Comparison of ENCODE assay signal across 8 cellular contexts in genomic region chr6:30169658-30170614, GRCh38. TPM values are rescaled to one million over a fixed set of nuclear protein-coding genes. Genes with fewer than 3 reads are reported as not detected.
DNase-seq lines count a peak whose midpoint lies in the region; ATAC-seq and TF ChIP-seq lines count a peak whose summit lies in the region.

No MANE protein-coding gene starts in this region.

- no peak overlapping the region; a peak in 1 of 4 replicates for H3K4me3 ChIP-seq in SK-N-SH (ENCODE audit: low read depth in 2 of 2, low read length in 1 of 2)
- H3K4me3 ChIP-seq in esophagus muscularis mucosa, result no peak overlapping the region

- no peak overlapping the region for H3K9ac ChIP-seq in SK-N-SH

- H3K27ac ChIP-seq in SK-N-SH (ENCODE audit: low read depth in 2 of 2, low read length in 1 of 2), result no peak overlapping the region
- no peak overlapping the region for H3K27ac ChIP-seq in esophagus muscularis mucosa (replicated peaks in 1 of 4)

- H3K4me2 ChIP-seq in SK-N-SH, result no peak overlapping the region

- H3K36me3 Mint-ChIP-seq in natural killer cell treated with Interleukin-12 subunit alpha and Interleukin-12 subunit beta and Interleukin-15 and Interleukin-18, amount 100 ng/mL, for 72 hours, result no peaks in the 10 kb centered on the region

- H3K36me3 ChIP-seq in SK-N-SH (replicated peaks in 1 of 2; ENCODE audit: control insufficient read depth in 1 of 2, insufficient read depth in 2 of 2, low read length in 1 of 2) (no peaks in the 10 kb centered on the region), esophagus muscularis mucosa (no peaks in the 10 kb centered on the region)

- peak; percentile 67 to 71 for ATAC-seq in natural killer cell treated with Interleukin-12 subunit alpha and Interleukin-12 subunit beta and Interleukin-15 and Interleukin-18, amount 100 ng/mL, for 72 hours

- peak; percentile 82 for TF ChIP-seq RAD21 in SK-N-SH (IDR thresholded peaks at IDR 0.05; ENCODE audit: low read length)

- WGBS in SK-N-SH (ENCODE audit: low lambda C conversion rate), result 10% methylated on average over 7 of the region's 7 CpGs
- WGBS in esophagus muscularis mucosa, result 27% methylated on average over 7 of the region's 7 CpGs

- intact Hi-C loops in esophagus muscularis mucosa (cut with DNase I), result no loop called here

- no peaks in the 10 kb centered on the region for H3K4me1 Mint-ChIP-seq in natural killer cell treated with Interleukin-12 subunit alpha and Interleukin-12 subunit beta and Interleukin-15 and Interleukin-18, amount 100 ng/mL, for 72 hours (ENCODE audit: low read depth in 2 of 2)

- no peak overlapping the region for H3K4me3 Mint-ChIP-seq in natural killer cell treated with Interleukin-12 subunit alpha and Interleukin-12 subunit beta and Interleukin-15 and Interleukin-18, amount 100 ng/mL, for 72 hours

- POLR2A ChIA-PET in SK-N-SH (lab: Yijun Ruan, JAX), result no interaction called here

- H3K4me1 ChIP-seq in SK-N-SH (ENCODE audit: control insufficient read depth in 1 of 2, insufficient read depth in 2 of 2, low read depth in 1 of 2, low read length in 1 of 2) (peaks cover 0 to 3% of the 10 kb centered on the region in 2 experiments; a peak in 1 of 4 replicates), esophagus muscularis mucosa (peaks cover 7 to 11% (median 10%) of the 10 kb centered on the region in 4 donors)

- H3K27me3 ChIP-seq in SK-N-SH (ENCODE audit: insufficient read depth) (peaks cover 67% of the 10 kb centered on the region), esophagus muscularis mucosa (peaks cover 0 to 73% (median 25%) of the 10 kb centered on the region in 4 donors)

- in situ Hi-C loops in KBM-7 (cut with MboI; ENCODE audit: low pct_unique_long_range_greater_than_20kb, low sequenced_read_pairs), result no loop called here

- H3F3A ChIP-seq in SK-N-SH (replicated peaks; ENCODE audit: insufficient read depth), result no peaks in the 10 kb centered on the region

- peak; percentile 82 for TF ChIP-seq CTCF in SK-N-SH (IDR thresholded peaks at IDR 0.05)
- peak; percentile 44 to 73 (median 48) for TF ChIP-seq CTCF in esophagus muscularis mucosa (IDR thresholded peaks at IDR 0.05)

- H3K27me3 Mint-ChIP-seq in natural killer cell treated with Interleukin-12 subunit alpha and Interleukin-12 subunit beta and Interleukin-15 and Interleukin-18, amount 100 ng/mL, for 72 hours, result peaks cover 38 to 59% of the 10 kb centered on the region in 2 donors

- no peaks in the 10 kb centered on the region for H3K9me3 Mint-ChIP-seq in natural killer cell treated with Interleukin-12 subunit alpha and Interleukin-12 subunit beta and Interleukin-15 and Interleukin-18, amount 100 ng/mL, for 72 hours

- peak; percentile 33 for DNase-seq in NCI-H146 (lab: John Stamatoyannopoulos, UW)
- DNase-seq in NCI-H146 treated with DMSO at 0.1 percent for 48 hours (lab: John Stamatoyannopoulos, UW; ENCODE audit: unreplicated experiment), result no peak
- peak; percentile 90 for DNase-seq in KBM-7
- DNase-seq in SK-N-SH, result peak; percentile 73
- DNase-seq in esophagus muscularis mucosa (ENCODE audit: extremely low spot score), result peak; percentile 57
- no peak for DNase-seq in natural killer cell treated with Interleukin-12 subunit alpha and Interleukin-12 subunit beta and Interleukin-15 and Interleukin-18, amount 100 ng/mL, for 72 hours (ENCODE audit: low spot score)
- DNase-seq in stimulated activated CD4-positive, alpha-beta T cell treated with anti-CD3 and anti-CD28 coated beads, Interleukin-1b, Interleukin-23, amount 100 ng/mL, for 48 hours, result no peak
- no peak for DNase-seq in activated CD4-positive, alpha-beta T cell treated with anti-CD3 and anti-CD28 coated beads, Interleukin-2, amount 50 U/mL, for 4 hours

- H3K9me3 ChIP-seq in SK-N-SH (no peaks in the 10 kb centered on the region), esophagus muscularis mucosa (no peaks in the 10 kb centered on the region)

- no peak for TF ChIP-seq EP300 in SK-N-SH (IDR thresholded peaks at IDR 0.05; ENCODE audit: borderline replicate concordance in 1 of 2, low read depth in 1 of 2, low read length in 1 of 2)
- TF ChIP-seq EP300 in esophagus muscularis mucosa (IDR thresholded peaks at IDR 0.05), result no peak

- H4K20me1 ChIP-seq in SK-N-SH (ENCODE audit: insufficient read depth), result no peaks in the 10 kb centered on the region

- no peaks in the 10 kb centered on the region for H3K9me2 ChIP-seq in SK-N-SH

- no peak overlapping the region for H2AFZ ChIP-seq in SK-N-SH (ENCODE audit: low read depth)

- H3K79me2 ChIP-seq in SK-N-SH (ENCODE audit: insufficient read depth), result no peaks in the 10 kb centered on the region

- no peak overlapping the region for H3K27ac Mint-ChIP-seq in natural killer cell treated with Interleukin-12 subunit alpha and Interleukin-12 subunit beta and Interleukin-15 and Interleukin-18, amount 100 ng/mL, for 72 hours

- no peak for TF ChIP-seq POLR2A in esophagus muscularis mucosa (IDR thresholded peaks at IDR 0.05; ENCODE audit: low read depth)

- CTCF ChIA-PET in SK-N-SH (lab: Yijun Ruan, JAX), result interaction anchor here (0.6 to 2.0 kb wide), 9 partner anchors 19 to 322 kb away, joined by 3 to 10 read pairs (median 5); no protein-coding TSS in a partner anchor

TF ChIP-seq in SK-N-SH, 30 proteins besides CTCF, POLR2A, EP300 and RAD21:
- peak; percentile 51 for TF ChIP-seq SMC3 (IDR thresholded peaks at IDR 0.05; ENCODE audit: low read depth, low read length)
- no peak for TF ChIP-seq SIN3A (IDR thresholded peaks at IDR 0.05; ENCODE audit: borderline replicate concordance, low read depth, low read length)
TF ChIP-seq in SK-N-SH: peak in this region for 1.

RNA-seq across cellular contexts. Expression of gene TRIM15, which starts 6.6 kb away (rescaled TPM):
- not detected in 2 replicates for polyA plus RNA-seq in SK-N-SH (2012; rRNA removed)
- not detected in 2 replicates for polyA plus RNA-seq in SK-N-SH (2012; cell fraction: cytosol; rRNA removed)
- polyA plus RNA-seq in SK-N-SH (2012; cell fraction: nucleus; rRNA removed), result not detected in 2 replicates
- under 1 TPM in 1 of 4 donors, not detected in 3; 0.42 TPM for total RNA-seq in esophagus muscularis mucosa
- total RNA-seq in natural killer cell treated with Interleukin-12 subunit alpha and Interleukin-12 subunit beta and Interleukin-15 and Interleukin-18, amount 100 ng/mL, for 72 hours, result under 1 TPM in 1 of 2 donors, not detected in 1; 0.20 TPM

RNA-seq across cellular contexts. Expression of gene TRIM10, which starts 8.9 kb away (rescaled TPM):
- polyA plus RNA-seq in SK-N-SH (2012; rRNA removed), result not detected in 2 replicates
- polyA plus RNA-seq in SK-N-SH (2012; cell fraction: cytosol; rRNA removed), result not detected in 2 replicates
- not detected in 2 replicates for polyA plus RNA-seq in SK-N-SH (2012; cell fraction: nucleus; rRNA removed)
- under 1 TPM in 3 of 4 donors, not detected in 1; 0.17 to 0.50 (median 0.42) TPM for total RNA-seq in esophagus muscularis mucosa
- not detected for total RNA-seq in natural killer cell treated with Interleukin-12 subunit alpha and Interleukin-12 subunit beta and Interleukin-15 and Interleukin-18, amount 100 ng/mL, for 72 hours

RNA-seq across cellular contexts. Expression of gene TRIM40, which starts 34.0 kb away (rescaled TPM):
- polyA plus RNA-seq in SK-N-SH (2012; rRNA removed), result not detected in 2 replicates
- polyA plus RNA-seq in SK-N-SH (2012; cell fraction: cytosol; rRNA removed), result not detected in 2 replicates
- not detected in 2 replicates for polyA plus RNA-seq in SK-N-SH (2012; cell fraction: nucleus; rRNA removed)
- total RNA-seq in esophagus muscularis mucosa, result not detected
- not detected for total RNA-seq in natural killer cell treated with Interleukin-12 subunit alpha and Interleukin-12 subunit beta and Interleukin-15 and Interleukin-18, amount 100 ng/mL, for 72 hours

RNA-seq across cellular contexts. Expression of gene TRIM26, which starts 43.3 kb away (rescaled TPM):
- polyA plus RNA-seq in SK-N-SH (2012; rRNA removed), result 23.5 and 26.1 TPM in 2 replicates
- polyA plus RNA-seq in SK-N-SH (2012; cell fraction: cytosol; rRNA removed), result 16.8 and 19.2 TPM in 2 replicates
- 33.0 and 34.5 TPM in 2 replicates for polyA plus RNA-seq in SK-N-SH (2012; cell fraction: nucleus; rRNA removed)
- total RNA-seq in esophagus muscularis mucosa, result 10 to 100 TPM; 33.6 to 58.8 (median 46.3) TPM
- total RNA-seq in natural killer cell treated with Interleukin-12 subunit alpha and Interleukin-12 subunit beta and Interleukin-15 and Interleukin-18, amount 100 ng/mL, for 72 hours, result 10 to 100 TPM; 87.5 to 92.0 TPM

RNA-seq across cellular contexts. Expression of gene TRIM31, which starts 57.0 kb away (rescaled TPM):
- polyA plus RNA-seq in SK-N-SH (2012; rRNA removed), result not detected in 2 replicates
- polyA plus RNA-seq in SK-N-SH (2012; cell fraction: cytosol; rRNA removed), result not detected in 2 replicates
- not detected in 2 replicates for polyA plus RNA-seq in SK-N-SH (2012; cell fraction: nucleus; rRNA removed)
- 1 to 10 TPM in 1 of 4 donors, not detected in 3; 1.3 TPM for total RNA-seq in esophagus muscularis mucosa
- total RNA-seq in natural killer cell treated with Interleukin-12 subunit alpha and Interleukin-12 subunit beta and Interleukin-15 and Interleukin-18, amount 100 ng/mL, for 72 hours, result not detected

Comparison
In these comparisons a context has a peak if more than half of its experiments do, and no peak if none do; other contexts are left out.
1. DNase-seq: peak in NCI-H146 (single experiment), KBM-7 (single experiment), SK-N-SH (single experiment) and esophagus muscularis mucosa (single experiment); none in NCI-H146 treated with DMSO at 0.1 percent for 48 hours (single experiment), natural killer cell treated with Interleukin-12 subunit alpha and Interleukin-12 subunit beta and Interleukin-15 and Interleukin-18, amount 100 ng/mL, for 72 hours (single experiment), stimulated activated CD4-positive, alpha-beta T cell treated with anti-CD3 and anti-CD28 coated beads, Interleukin-1b, Interleukin-23, amount 100 ng/mL, for 48 hours (single experiment) and activated CD4-positive, alpha-beta T cell treated with anti-CD3 and anti-CD28 coated beads, Interleukin-2, amount 50 U/mL, for 4 hours (0 of 2).